ENCODE assay signal across 12 cellular contexts in genomic region chr10:50470798-50471582, GRCh38.
DNase-seq lines count a peak whose midpoint lies in the region; ATAC-seq and TF ChIP-seq lines count a peak whose summit lies in the region.
"Had no signal": no experiment of that assay in that cellular context is flagged by ENCODE, and none has a peak within 500 bp of the region (broad histone marks: within the 10 kb centered on the region; RNA-seq: fewer than 3 reads in every experiment).

No MANE protein-coding gene starts in this region.

- ATAC-seq in left lung, result peak; percentile 70
- ATAC-seq in psoas muscle, result no peak

- H3K14ac ChIP-seq in H9 (ENCODE audit: insufficient read depth, low read length), result no peak overlapping the region; the same call in 1 of the 2 replicates

- no peaks in the 10 kb centered on the region for H3K27me3 Mint-ChIP-seq in H9 (ENCODE audit: low read depth)
- peaks cover 0 to 4% (median 1%) of the 10 kb centered on the region in 3 donors for H3K27me3 Mint-ChIP-seq in immature natural killer cell (ENCODE audit: low read depth in 3 of 3)
- no peaks in the 10 kb centered on the region for H3K27me3 Mint-ChIP-seq in activated T-cell treated with anti-CD3 and anti-CD28 coated beads, Interleukin-2, amount 50 U/mL, for 24 hours
- H3K27me3 Mint-ChIP-seq: brain had no signal

- DNase-seq in AG09309 (ENCODE audit: low read depth) (peak; percentile 46), H9 (no peak), astrocyte of the hippocampus (ENCODE audit: low read depth, low spot score) (peak; percentile 66), left lung (no peak), amygdala (lab: John Stamatoyannopoulos, UW) (no peak), immature natural killer cell (no peak), psoas muscle (no peak)
- DNase-seq in activated T-cell treated with anti-CD3 and anti-CD28 coated beads, Interleukin-2, amount 50 U/mL, for 24 hours, result no peak
- DNase-seq: COR-L47, NCI-H774 had no signal

- H2BK120ac ChIP-seq in H9 (ENCODE audit: low read depth, low read length, poor library complexity, severe bottlenecking), result no peak overlapping the region

- no peak overlapping the region for H2AFZ ChIP-seq in H9 (ENCODE audit: low read length)

- H3K4me2 ChIP-seq in H9 (ENCODE audit: insufficient read depth, insufficient read length, low read length), result peak overlapping the region; percentile 44

- H3K9me3 ChIP-seq in H9 (ENCODE audit: control insufficient read depth, low read depth, low read length) (no peaks in the 10 kb centered on the region), left lung (no peaks in the 10 kb centered on the region), psoas muscle (no peaks in the 10 kb centered on the region)
- H3K9me3 ChIP-seq: thoracic aorta had no signal

- H3K4me1 ChIP-seq in H9 (ENCODE audit: insufficient read depth, low read length), result peaks cover 3% of the 10 kb centered on the region; the same call in 1 of the 2 replicates
- H3K4me1 ChIP-seq in left lung, result peaks cover 8 to 16% of the 10 kb centered on the region in 2 donors
- peaks cover 43% of the 10 kb centered on the region for H3K4me1 ChIP-seq in psoas muscle

- H3K9ac ChIP-seq in H9 (ENCODE audit: extremely low read depth, insufficient read length, low read length), result peak overlapping the region; percentile 13

- H3K4me1 Mint-ChIP-seq in H9, result peaks cover 39 to 40% of the 10 kb centered on the region in 2 experiments
- H3K4me1 Mint-ChIP-seq in immature natural killer cell, result peaks cover 35 to 53% of the 10 kb centered on the region in 2 donors
- peaks cover 68% of the 10 kb centered on the region for H3K4me1 Mint-ChIP-seq in activated T-cell treated with anti-CD3 and anti-CD28 coated beads, Interleukin-2, amount 50 U/mL, for 24 hours (ENCODE audit: low read depth)

- H3K27me3 ChIP-seq in H9 (ENCODE audit: insufficient read depth, low read length) (no peaks in the 10 kb centered on the region), left lung (no peaks in the 10 kb centered on the region), psoas muscle (ENCODE audit: insufficient read depth in 3 of 3, low read length in 2 of 3) (no peaks in the 10 kb centered on the region)

- H4K5ac ChIP-seq in H9 (ENCODE audit: insufficient read length, low read depth, low read length), result no peak overlapping the region

- no peaks in the 10 kb centered on the region for H4K20me1 ChIP-seq in H9 (ENCODE audit: control insufficient read depth, insufficient read depth, insufficient read length)

- H3K27ac ChIP-seq in H9 (ENCODE audit: insufficient read length, low read depth, low read length) (peak overlapping the region; percentile 93), left lung (peak overlapping the region in 1 of 2 donors; percentile 7), psoas muscle (no peak overlapping the region)
- H3K27ac ChIP-seq: thoracic aorta had no signal

- H3K23ac ChIP-seq in H9 (ENCODE audit: insufficient read length, low read depth, low read length), result no peak overlapping the region

- no peaks in the 10 kb centered on the region for H3K23me2 ChIP-seq in H9 (ENCODE audit: insufficient read length, low read depth, low read length, poor library complexity, severe bottlenecking)

- TF ChIP-seq CTCF in AG09309 (IDR thresholded peaks at IDR 0.05; ENCODE audit: control insufficient read depth, insufficient read depth, low read depth, low read length, missing control alignments), result no peak
- TF ChIP-seq CTCF in H9 (conservative IDR thresholded peaks at IDR 0.05), result no peak
- TF ChIP-seq CTCF in left lung (IDR thresholded peaks at IDR 0.05), result no peak
- no peak for TF ChIP-seq CTCF in psoas muscle (IDR thresholded peaks at IDR 0.05)

- H3K4me3 ChIP-seq in AG09309 (ENCODE audit: control insufficient read depth, low read depth, low read length) (no peak overlapping the region), left lung (no peak overlapping the region), psoas muscle (no peak overlapping the region)
- H3K4me3 ChIP-seq: thoracic aorta had no signal

- H2BK15ac ChIP-seq in H9 (ENCODE audit: low read depth, low read length), result no peak overlapping the region

- H3K79me2 ChIP-seq in H9 (ENCODE audit: insufficient read depth, low read length), result no peaks in the 10 kb centered on the region

- H3K9me3 Mint-ChIP-seq in H9 (no peaks in the 10 kb centered on the region), immature natural killer cell (no peaks in the 10 kb centered on the region)
- H3K9me3 Mint-ChIP-seq in activated T-cell treated with anti-CD3 and anti-CD28 coated beads, Interleukin-2, amount 50 U/mL, for 24 hours, result no peaks in the 10 kb centered on the region
- H3K9me3 Mint-ChIP-seq: brain had no signal

- H3K4me3 Mint-ChIP-seq in H9 (peak overlapping the region in 1 of 2 experiments; percentile 47; a peak in 3 of 5 replicates), immature natural killer cell (no peak overlapping the region)
- H3K4me3 Mint-ChIP-seq in activated T-cell treated with anti-CD3 and anti-CD28 coated beads, Interleukin-2, amount 50 U/mL, for 24 hours, result no peak overlapping the region

- no peak overlapping the region for H2BK20ac ChIP-seq in H9 (ENCODE audit: low read depth, low read length, poor library complexity, severe bottlenecking)

- intact Hi-C loops in left lung (cut with DNase I) (no loop called here), psoas muscle (cut with DNase I) (no loop called here)

- H3K4ac ChIP-seq in H9 (ENCODE audit: low read depth, low read length), result no peak overlapping the region

- H3K36me3 ChIP-seq in left lung, result no peaks in the 10 kb centered on the region
- H3K36me3 ChIP-seq in psoas muscle (ENCODE audit: insufficient read depth in 1 of 2, low read depth in 1 of 2), result no peaks in the 10 kb centered on the region
- H3K36me3 ChIP-seq: thoracic aorta had no signal

- H4K91ac ChIP-seq in H9 (ENCODE audit: insufficient read length, low read depth, low read length), result no peak overlapping the region

- H3K36me3 Mint-ChIP-seq in H9 (ENCODE audit: insufficient read depth in 1 of 3, low read depth in 3 of 3) (peaks cover 0 to 6% (median under 1%) of the 10 kb centered on the region in 3 experiments; a peak in 3 of 7 replicates), immature natural killer cell (peaks cover 0 to 5% (median 0%) of the 10 kb centered on the region in 3 donors)
- H3K36me3 Mint-ChIP-seq in activated T-cell treated with anti-CD3 and anti-CD28 coated beads, Interleukin-2, amount 50 U/mL, for 24 hours (ENCODE audit: low read depth), result peaks cover 7% of the 10 kb centered on the region
- H3K36me3 Mint-ChIP-seq: brain had no signal

- H3K27ac Mint-ChIP-seq in H9 (peak overlapping the region; percentile 33 to 96 (median 92); a peak in 6 of 7 replicates), immature natural killer cell (peak overlapping the region in 2 of 6 donors; percentile 13 to 14)
- no peak overlapping the region for H3K27ac Mint-ChIP-seq in activated T-cell treated with anti-CD3 and anti-CD28 coated beads, Interleukin-2, amount 50 U/mL, for 24 hours

- WGBS in H9 (ENCODE audit: extremely low coverage, insufficient read length, low lambda C conversion rate), result no CpG with 5 or more reads among the region's 6 CpGs
- WGBS in psoas muscle, 3 donors, result 72 to 77% (median 76%) methylated on average over 6 of the region's 6 CpGs

- H2BK5ac ChIP-seq in H9 (ENCODE audit: insufficient read length, low read length), result no peak overlapping the region

- H3K79me1 ChIP-seq in H9 (ENCODE audit: insufficient read depth, low read depth, low read length, poor library complexity, severe bottlenecking), result no peaks in the 10 kb centered on the region

- no peak overlapping the region for H3K56ac ChIP-seq in H9 (ENCODE audit: insufficient read length, low read depth, low read length)

- no peak overlapping the region for H2AK5ac ChIP-seq in H9 (ENCODE audit: insufficient read length, low read length)

- no peak overlapping the region for H4K8ac ChIP-seq in H9 (replicated peaks; ENCODE audit: insufficient read length, low read depth, low read length)

- no peak overlapping the region for H2BK12ac ChIP-seq in H9 (ENCODE audit: insufficient read length, low read depth, low read length)

- H3K18ac ChIP-seq in H9 (ENCODE audit: insufficient read length, low read depth, low read length), result no peak overlapping the region

- H3T11ph ChIP-seq in H9 (ENCODE audit: low read length), result no peak overlapping the region

Comparison
In these comparisons a context has a peak if more than half of its experiments do, and no peak if none do; other contexts are left out.
1. DNase-seq: peak in AG09309 (single experiment) and astrocyte of the hippocampus (single experiment); none in H9 (single experiment), left lung (0 of 2), amygdala (0 of 56), immature natural killer cell (0 of 3), activated T-cell treated with anti-CD3 and anti-CD28 coated beads, Interleukin-2, amount 50 U/mL, for 24 hours (single experiment) and psoas muscle (0 of 2).